Comparison of ENCODE assay signal across 1 cellular context in genomic region chr9:136225748-136226679, GRCh38.
TF ChIP-seq lines count a peak whose summit lies in the region.

No MANE protein-coding gene starts in this region.

TF ChIP-seq in H1, 55 proteins besides CTCF, POLR2A, EP300 and RAD21 (continued from another document):
- TF ChIP-seq NRF1 (IDR thresholded peaks at IDR 0.05; ENCODE audit: low read depth, low read length) (no peak), ASH2L (IDR thresholded peaks at IDR 0.05; ENCODE audit: low read length) (no peak), CEBPB (IDR thresholded peaks at IDR 0.05; ENCODE audit: low read depth, low read length) (no peak), SIN3A (conservative IDR thresholded peaks at IDR 0.05 in 1 of 2, IDR thresholded peaks at IDR 0.05 in 1 of 2; ENCODE audit: low read depth in 1 of 2, low read length in 2 of 2) (peak in 1 of 2 experiments; percentile 55; a peak in 1 of 4 replicates), SIX5 (IDR thresholded peaks at IDR 0.05; ENCODE audit: low read depth, low read length) (no peak), SP1 (IDR thresholded peaks at IDR 0.05; ENCODE audit: low read depth, low read length) (no peak), CREB1 (IDR thresholded peaks at IDR 0.05) (0 out of 2 replicates have a peak, but pooled peaks have one; percentile 48), JUN (IDR thresholded peaks at IDR 0.05; ENCODE audit: low read depth, low read length) (no peak), SUZ12 (IDR thresholded peaks at IDR 0.05; ENCODE audit: low read length) (no peak), KDM5A (IDR thresholded peaks at IDR 0.05; ENCODE audit: low read length) (no peak), MAX (IDR thresholded peaks at IDR 0.05) (peak; percentile 71), CBX5 (IDR thresholded peaks at IDR 0.05; ENCODE audit: low read depth, low read length) (no peak), SAP30 (IDR thresholded peaks at IDR 0.05; ENCODE audit: insufficient read depth, insufficient replicate concordance, low read length) (no peak), ATF3 (IDR thresholded peaks at IDR 0.05; ENCODE audit: insufficient read depth, low read depth, low read length) (no peak), BACH1 (IDR thresholded peaks at IDR 0.05; ENCODE audit: low read length) (no peak), E2F6 (IDR thresholded peaks at IDR 0.05) (no peak), CTBP2 (IDR thresholded peaks at IDR 0.05; ENCODE audit: borderline replicate concordance, insufficient read depth, insufficient read length, low read length) (no peak), EZH2 (IDR thresholded peaks at IDR 0.05; ENCODE audit: low read depth, low read length, severe bottlenecking) (no peak), EGR1 (IDR thresholded peaks at IDR 0.05; ENCODE audit: borderline replicate concordance, low read depth, low read length) (peak; percentile 33; the same call in 1 of the 2 replicates), SRF (IDR thresholded peaks at IDR 0.05; ENCODE audit: low read depth, low read length) (no peak), SIRT6 (IDR thresholded peaks at IDR 0.05; ENCODE audit: low read length) (no peak), SP2 (IDR thresholded peaks at IDR 0.05; ENCODE audit: low read length) (no peak), TCF12 (IDR thresholded peaks at IDR 0.05; ENCODE audit: low read depth, low read length) (no peak), CHD1 (IDR thresholded peaks at IDR 0.05; ENCODE audit: low read depth, low read length) (no peak), ATF2 (IDR thresholded peaks at IDR 0.05; ENCODE audit: low read length) (no peak), GTF2F1 (IDR thresholded peaks at IDR 0.05; ENCODE audit: borderline replicate concordance, low read depth, low read length) (no peak), HDAC6 (IDR thresholded peaks at IDR 0.05; ENCODE audit: low read depth, low read length) (no peak), BRCA1 (IDR thresholded peaks at IDR 0.05; ENCODE audit: low read depth, low read length) (no peak), TAF1 (IDR thresholded peaks at IDR 0.05; ENCODE audit: low read depth, low read length) (no peak), CHD7 (IDR thresholded peaks at IDR 0.05; ENCODE audit: insufficient replicate concordance, low read length) (no peak), FOSL1 (IDR thresholded peaks at IDR 0.05; ENCODE audit: insufficient read depth, low read depth, low read length) (no peak), KDM1A (IDR thresholded peaks at IDR 0.05; ENCODE audit: borderline replicate concordance, low read length) (peak; percentile 47; the same call in 1 of the 2 replicates), POLR2AphosphoS5 (IDR thresholded peaks at IDR 0.05; ENCODE audit: low read depth, low read length) (0 out of 2 replicates have a peak, but pooled peaks have one; percentile 23), JUND (IDR thresholded peaks at IDR 0.05; ENCODE audit: low read length) (no peak), RFX5 (IDR thresholded peaks at IDR 0.05; ENCODE audit: borderline replicate concordance, low read depth, low read length) (no peak), MAFK (IDR thresholded peaks at IDR 0.05; ENCODE audit: low read depth, low read length) (no peak), BCL11A (IDR thresholded peaks at IDR 0.05; ENCODE audit: low read depth in 2 of 2, low read length in 2 of 2) (no peak), USF2 (IDR thresholded peaks at IDR 0.05; ENCODE audit: low read length) (no peak), GABPA (IDR thresholded peaks at IDR 0.05; ENCODE audit: borderline replicate concordance, insufficient read depth, low read length) (peak; percentile 82; the same call in 1 of the 2 replicates), TAF7 (optimal IDR thresholded peaks at IDR 0.05; ENCODE audit: borderline replicate concordance, low read depth, low read length) (no peak), CHD2 (IDR thresholded peaks at IDR 0.05; ENCODE audit: low read length) (no peak), CBX8 (IDR thresholded peaks at IDR 0.05; ENCODE audit: borderline replicate concordance, low read depth, low read length) (no peak), POU5F1 (IDR thresholded peaks at IDR 0.05; ENCODE audit: low read depth, low read length) (no peak), KDM4A (IDR thresholded peaks at IDR 0.05; ENCODE audit: low read depth, low read length, severe bottlenecking) (no peak), RBBP5 (IDR thresholded peaks at IDR 0.05; ENCODE audit: borderline replicate concordance, low read depth, low read length) (no peak), TBP (IDR thresholded peaks at IDR 0.05; ENCODE audit: low read depth, low read length) (peak; percentile 10; the same call in 1 of the 2 replicates), NANOG (IDR thresholded peaks at IDR 0.05; ENCODE audit: insufficient read depth, low read depth, low read length, poor library complexity, severe bottlenecking) (no peak), SP4 (IDR thresholded peaks at IDR 0.05; ENCODE audit: low read length) (no peak), PHF8 (conservative IDR thresholded peaks at IDR 0.05; ENCODE audit: low read depth, low read length) (no peak), TEAD4 (IDR thresholded peaks at IDR 0.05; ENCODE audit: low read depth, low read length) (peak; percentile 93), YY1 (IDR thresholded peaks at IDR 0.05; ENCODE audit: low read depth, low read length) (0 out of 2 replicates have a peak, but pooled peaks have one; percentile 30), HDAC2 (IDR thresholded peaks at IDR 0.05; ENCODE audit: borderline replicate concordance in 1 of 2, low read depth in 2 of 2, low read length in 2 of 2) (no peak), RNF2 (IDR thresholded peaks at IDR 0.05; ENCODE audit: borderline replicate concordance, low read depth, low read length, missing control alignments, poor library complexity, severe bottlenecking) (no peak)
